Comparison of ENCODE assay signal across 10 cellular contexts in the genomic region with DNA sequence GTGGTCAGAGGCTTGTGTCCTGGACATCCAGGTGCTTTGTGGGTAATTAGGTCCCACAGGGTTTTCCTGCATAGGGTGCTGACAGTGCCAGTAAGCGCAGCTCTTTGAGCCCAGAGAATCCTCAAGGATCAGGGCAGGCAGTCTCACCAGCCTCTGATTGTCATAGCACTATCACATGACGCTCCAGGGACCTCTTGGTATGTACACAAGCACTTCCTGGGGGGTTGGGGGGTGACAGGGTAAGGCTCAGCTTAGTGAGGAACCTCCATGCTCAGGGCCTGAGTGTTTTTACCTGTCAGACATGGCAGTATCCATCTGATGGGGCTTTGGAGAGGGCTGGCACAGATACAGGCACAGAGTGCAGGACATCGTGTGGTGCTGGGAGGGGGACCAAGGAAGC. TPM values are rescaled to one million over a fixed set of nuclear protein-coding genes. Genes with fewer than 3 reads are reported as not detected.
DNase-seq lines count a peak whose midpoint lies in the region; ATAC-seq and TF ChIP-seq lines count a peak whose summit lies in the region.
"Had no signal": no experiment of that assay in that cellular context is flagged by ENCODE, and none has a peak within 500 bp of the region (broad histone marks: within the 10 kb centered on the region; RNA-seq: fewer than 3 reads in every experiment).

No MANE protein-coding gene starts in this region.

- H3K27ac ChIP-seq in CD4-positive, CD25-positive, alpha-beta regulatory T cell (ENCODE audit: insufficient read depth, low read length, poor library complexity, severe bottlenecking), result peak overlapping the region; percentile 83

- peak overlapping the region; percentile 1 for H3K4me3 ChIP-seq in CD4-positive, CD25-positive, alpha-beta regulatory T cell (ENCODE audit: low read depth, low read length)
- H3K4me3 ChIP-seq in NB4 (ENCODE audit: low read depth, low read length), result no peak overlapping the region

- H3K4me1 ChIP-seq in CD4-positive, CD25-positive, alpha-beta regulatory T cell (ENCODE audit: control insufficient read depth, insufficient read depth, low read length, poor library complexity, severe bottlenecking), result peaks cover 51% of the 10 kb centered on the region

- H3K4me1 Mint-ChIP-seq in CD4-positive, CD25-positive, alpha-beta regulatory T cell, result peaks cover 7 to 77% (median 38%) of the 10 kb centered on the region in 4 donors

- H3K36me3 ChIP-seq in CD4-positive, CD25-positive, alpha-beta regulatory T cell (ENCODE audit: control insufficient read depth, insufficient read depth, low read length), result no peaks in the 10 kb centered on the region

- peak; percentile 46 to 61 for ATAC-seq in CD4-positive, CD25-positive, alpha-beta regulatory T cell (ENCODE audit: low read depth in 2 of 2)
- ATAC-seq in GM18498 (IDR thresholded peaks at IDR 0.05; ENCODE audit: unreplicated experiment) (no peak), HG03571 (IDR thresholded peaks at IDR 0.05; ENCODE audit: unreplicated experiment) (no peak), GM18909 (IDR thresholded peaks at IDR 0.05; ENCODE audit: poor library complexity, unreplicated experiment) (no peak)

- H3K4me3 Mint-ChIP-seq in CD4-positive, CD25-positive, alpha-beta regulatory T cell, result peak overlapping the region; percentile 84 to 89 (median 87)

- no peaks in the 10 kb centered on the region for H3K36me3 Mint-ChIP-seq in CD4-positive, CD25-positive, alpha-beta regulatory T cell

- no peak for TF ChIP-seq POLR2A in NB4 (IDR thresholded peaks at IDR 0.05; ENCODE audit: extremely low read depth, insufficient read length)

- no peak for TF ChIP-seq CTCF in NB4 (IDR thresholded peaks at IDR 0.05; ENCODE audit: low read depth, low read length)

- no peaks in the 10 kb centered on the region for H3K27me3 Mint-ChIP-seq in CD4-positive, CD25-positive, alpha-beta regulatory T cell

- DNase-seq in CD4-positive, CD25-positive, alpha-beta regulatory T cell, result peak; percentile 13 to 89 (median 58)
- DNase-seq in NB4 (ENCODE audit: low read depth) (peak; percentile 60), kidney tubule cell (ENCODE audit: low spot score) (peak; percentile 56), NCI-H226 (no peak)
- peak; percentile 45 for DNase-seq in activated effector memory CD4-positive, alpha-beta T cell treated with Interleukin-2 at 50 U/mL for 16 hours
- DNase-seq: DMS 273 treated with DMSO at 0.1 percent for 48 hours had no signal

- H3K27me3 ChIP-seq in CD4-positive, CD25-positive, alpha-beta regulatory T cell (ENCODE audit: control insufficient read depth, insufficient read depth, low read length), result no peaks in the 10 kb centered on the region

- H3K9me3 ChIP-seq in CD4-positive, CD25-positive, alpha-beta regulatory T cell (ENCODE audit: control insufficient read depth in 2 of 2, low read length in 2 of 2), result no peaks in the 10 kb centered on the region

- H3K27ac Mint-ChIP-seq in CD4-positive, CD25-positive, alpha-beta regulatory T cell, result peak overlapping the region; percentile 96 to 100 (median 98)

- H3K9me3 Mint-ChIP-seq in CD4-positive, CD25-positive, alpha-beta regulatory T cell, result no peaks in the 10 kb centered on the region
- H3K9me3 Mint-ChIP-seq: nephron had no signal

RNA-seq across cellular contexts. Expression of a gene that starts 27.9 kb away (rescaled TPM):
- 0.81 TPM for total RNA-seq in CD4-positive, CD25-positive, alpha-beta regulatory T cell
- under 1 TPM in 1 of 4 donors, not detected in 3; 0.06 TPM for polyA plus RNA-seq in CD4-positive, CD25-positive, alpha-beta regulatory T cell

Comparison
In these comparisons a context has a peak if more than half of its experiments do, and no peak if none do; other contexts are left out.
1. ATAC-seq: peak in CD4-positive, CD25-positive, alpha-beta regulatory T cell (2 of 2); none in GM18498 (single experiment), HG03571 (single experiment) and GM18909 (single experiment).